In the genomic region with DNA sequence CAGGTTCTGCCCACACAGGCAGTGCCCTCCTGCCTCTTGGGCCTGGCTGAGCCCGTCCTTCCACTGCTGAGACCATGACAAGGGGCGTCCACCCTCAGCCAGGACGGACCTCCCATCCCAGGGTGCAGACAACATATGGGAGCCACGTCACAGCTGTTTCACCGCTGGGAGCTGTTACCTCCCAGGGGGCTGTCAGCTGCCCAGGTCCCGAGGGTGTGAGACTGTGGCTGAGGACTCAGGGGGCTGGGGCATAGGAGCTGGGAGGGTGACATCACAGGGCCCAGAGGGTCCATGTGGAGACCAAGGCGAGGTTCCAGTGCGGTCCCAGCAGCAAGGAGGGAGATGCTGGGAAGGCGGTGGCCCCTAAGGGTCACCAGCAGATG, we compare ENCODE assay signal across 13 cellular contexts. TPM values are rescaled to one million over a fixed set of nuclear protein-coding genes. Genes with fewer than 3 reads are reported as not detected.
"Had no signal": no experiment of that assay in that cellular context is flagged by ENCODE, and none has a peak within 500 bp of the region (broad histone marks: within the 10 kb centered on the region; RNA-seq: fewer than 3 reads in every experiment).

No MANE protein-coding gene starts in this region.

- H3K36me3 ChIP-seq: esophagus muscularis mucosa, right atrium auricular region had no signal

- H3K4me3 Mint-ChIP-seq: activated CD4-positive, alpha-beta memory T cell treated with anti-CD3 and anti-CD28 coated beads for 36 hours; activated naive CD8-positive, alpha-beta T cell; memory B cell; neural crest cell had no signal

- H3K4me3 ChIP-seq: esophagus muscularis mucosa, right atrium auricular region, smooth muscle cell had no signal

- H3K27me3 ChIP-seq: right atrium auricular region had no signal

- H3K27ac ChIP-seq: esophagus muscularis mucosa, right atrium auricular region had no signal

- H3K9me3 Mint-ChIP-seq: activated CD4-positive, alpha-beta memory T cell treated with anti-CD3 and anti-CD28 coated beads for 36 hours; memory B cell; neural crest cell had no signal

- H3K9me3 ChIP-seq: esophagus muscularis mucosa, right atrium auricular region had no signal

- DNase-seq: activated CD4-positive, alpha-beta memory T cell treated with anti-CD3 and anti-CD28 coated beads for 36 hours; activated gamma-delta T cell; activated T-cell treated with anti-CD3 and anti-CD28 coated beads, Interleukin-2, amount 50 U/mL, for 48 hours; stimulated activated naive CD4-positive, alpha-beta T cell; SW 1271 had no signal

- H3K27me3 Mint-ChIP-seq: activated naive CD8-positive, alpha-beta T cell had no signal

- H3K27ac Mint-ChIP-seq: activated CD4-positive, alpha-beta memory T cell treated with anti-CD3 and anti-CD28 coated beads for 36 hours; activated naive CD8-positive, alpha-beta T cell; memory B cell had no signal

- H3K36me3 Mint-ChIP-seq: activated CD4-positive, alpha-beta memory T cell treated with anti-CD3 and anti-CD28 coated beads for 36 hours; activated naive CD8-positive, alpha-beta T cell; memory B cell had no signal

- H3K4me1 ChIP-seq: right atrium auricular region had no signal

RNA-seq across cellular contexts. Expression of a gene that starts 31.2 kb away (rescaled TPM):
- total RNA-seq: neural crest cell had no signal

RNA-seq across cellular contexts. Expression of a gene that starts 53.2 kb away (rescaled TPM):
- total RNA-seq: activated CD4-positive, alpha-beta memory T cell treated with anti-CD3 and anti-CD28 coated beads for 36 hours; cerebellum; esophagus muscularis mucosa; fibroblast of villous mesenchyme; neural crest cell; right atrium auricular region had no signal

RNA-seq across cellular contexts. Expression of a gene that starts 57.2 kb away (rescaled TPM):
- total RNA-seq: activated CD4-positive, alpha-beta memory T cell treated with anti-CD3 and anti-CD28 coated beads for 36 hours; cerebellum; fibroblast of villous mesenchyme; neural crest cell; right atrium auricular region had no signal
